Comparison of ENCODE assay signal across 1 cellular context in genomic region chr1:209769956-209770355, GRCh38.
TF ChIP-seq lines count a peak whose summit lies in the region.

No MANE protein-coding gene starts in this region.

TF ChIP-seq in endothelial cell of umbilical vein, 7 proteins besides CTCF, POLR2A, EP300 and RAD21:
- TF ChIP-seq MYC (IDR thresholded peaks at IDR 0.05; ENCODE audit: low read depth, low read length) (no peak), JUN (IDR thresholded peaks at IDR 0.05; ENCODE audit: borderline replicate concordance, insufficient read depth, insufficient read length, low read depth) (no peak), GATA2 (IDR thresholded peaks at IDR 0.05; ENCODE audit: insufficient read depth, insufficient read length, low read depth, low read length) (no peak), MAX (IDR thresholded peaks at IDR 0.05; ENCODE audit: insufficient read depth, insufficient read length) (no peak), EZH2 (IDR thresholded peaks at IDR 0.05; ENCODE audit: borderline replicate concordance, low read depth, low read length, severe bottlenecking) (no peak), POLR2AphosphoS5 (IDR thresholded peaks at IDR 0.05; ENCODE audit: insufficient read depth, low read depth, low read length) (no peak)
